In genomic region chr5:122447941-122448340, GRCh38 we compare ENCODE assay signal across 1 cellular context.
TF ChIP-seq lines count a peak whose summit lies in the region.

No MANE protein-coding gene starts in this region.

TF ChIP-seq in SK-N-SH treated with all-trans-retinoic acid at 6 μM for 48 hours, 23 proteins besides CTCF, POLR2A, EP300 and RAD21 (continued from another document):
- TF ChIP-seq CSDC2 (CRISPR knock-in tag; IDR thresholded peaks at IDR 0.05) (no peak), BACH2 (CRISPR knock-in tag; IDR thresholded peaks at IDR 0.05; ENCODE audit: borderline replicate concordance) (no peak), ESRRG (CRISPR knock-in tag; IDR thresholded peaks at IDR 0.05) (no peak), TSHZ2 (CRISPR knock-in tag; IDR thresholded peaks at IDR 0.05) (peak; percentile 54; the same call in 1 of the 2 replicates), TCF4 (CRISPR knock-in tag; IDR thresholded peaks at IDR 0.05; ENCODE audit: borderline replicate concordance) (peak; percentile 36), CREB5 (CRISPR knock-in tag; IDR thresholded peaks at IDR 0.05; ENCODE audit: low read depth) (no peak), TOX (CRISPR knock-in tag; IDR thresholded peaks at IDR 0.05; ENCODE audit: borderline replicate concordance) (no peak), SNAI2 (CRISPR knock-in tag; IDR thresholded peaks at IDR 0.05) (peak; percentile 78; the same call in 1 of the 2 replicates), RARB (CRISPR knock-in tag; IDR thresholded peaks at IDR 0.05) (no peak), ISL1 (CRISPR knock-in tag; IDR thresholded peaks at IDR 0.05) (peak; percentile 77), OSR1 (CRISPR knock-in tag; IDR thresholded peaks at IDR 0.05) (no peak), GLIS3 (CRISPR knock-in tag; IDR thresholded peaks at IDR 0.05) (no peak), ZC3H10 (CRISPR knock-in tag; IDR thresholded peaks at IDR 0.05) (no peak), ZNF70 (CRISPR knock-in tag; IDR thresholded peaks at IDR 0.05) (no peak)
